In genomic region chr12:93377543-93378372, GRCh38 we compare ENCODE assay signal across 8 cellular contexts. TPM values are rescaled to one million over a fixed set of nuclear protein-coding genes. Genes with fewer than 3 reads are reported as not detected.
DNase-seq lines count a peak whose midpoint lies in the region; ATAC-seq, FAIRE-seq and TF ChIP-seq lines count a peak whose summit lies in the region.
"Not testable (repeated sequence)": the region's sequence is repeated elsewhere in the genome, so short reads cannot be mapped to it uniquely, and the experiment has no call there.

Gene NUDT4, plus strand, starts transcription at chr12:93377925. Its CDS starts 398 bp downstream, at chr12:93378323.

- H3K27ac ChIP-seq in kidney (ENCODE audit: low read depth in 2 of 2, low read length in 2 of 2) = peak within 1 kb of the TSS; percentile 95 to 97

- intact Hi-C loops in kidney (cut with DNase I) = not testable (repeated sequence)

- H3K4me3 Mint-ChIP-seq in central memory CD8-positive, alpha-beta T cell = peak within 1 kb of the TSS; percentile 99

- peaks cover 46% of the 10 kb centered on the region for H3K4me1 Mint-ChIP-seq in central memory CD8-positive, alpha-beta T cell

- peak within 1 kb of the TSS; percentile 98 to 100 for H3K9ac ChIP-seq in kidney (ENCODE audit: low read length in 2 of 2)

- not testable (repeated sequence) for H3K9me3 ChIP-seq in kidney (ENCODE audit: control insufficient read depth in 1 of 2, low read length in 2 of 2)

- peak; percentile 48 for ATAC-seq in HG03378 (IDR thresholded peaks at IDR 0.05; ENCODE audit: unreplicated experiment)
- ATAC-seq in activated CD4-positive, CD25-positive, alpha-beta regulatory T cell treated with anti-CD3 and anti-CD28 coated beads, Interleukin-2, amount 50 U/mL, for 24 hours = peak; percentile 82 to 87
- ATAC-seq in central memory CD8-positive, alpha-beta T cell (replicated peaks; ENCODE audit: extremely low read depth, poor library complexity, severe bottlenecking) = peak; percentile 82

- DNase-seq in AG10803 (ENCODE audit: low read depth) (peak; percentile 91), NCI-H460 (ENCODE audit: extremely low read depth, low read depth) (peak; percentile 93), kidney (peak; percentile 99)
- peak; percentile 90 to 96 for DNase-seq in central memory CD8-positive, alpha-beta T cell (ENCODE audit: low spot score in 2 of 2)
- DNase-seq in stimulated activated CD4-positive, alpha-beta T cell treated with anti-CD3 and anti-CD28 coated beads, Interleukin-15, amount 100 ng/mL, for 1 hour (ENCODE audit: low read depth in 1 of 2, low spot score in 1 of 2) = peak; percentile 95 to 98

- H3K4me1 ChIP-seq in kidney (ENCODE audit: control insufficient read depth in 1 of 2, insufficient read depth in 1 of 2, low read depth in 1 of 2, low read length in 2 of 2) = peaks cover 6 to 13% of the 10 kb centered on the region in 2 donors

- TF ChIP-seq POLR2A in GM19099 (IDR thresholded peaks at IDR 0.05; ENCODE audit: extremely low read depth, insufficient read length, low read depth) = peak; percentile 85

- H3K36me3 ChIP-seq in kidney (ENCODE audit: control insufficient read depth in 1 of 2, insufficient read depth in 2 of 2, low read length in 2 of 2) = not testable (repeated sequence)

- H3K36me3 Mint-ChIP-seq in central memory CD8-positive, alpha-beta T cell (ENCODE audit: insufficient read depth) = peaks cover 11% of the 10 kb centered on the region

- not testable (repeated sequence) for H3K27me3 Mint-ChIP-seq in central memory CD8-positive, alpha-beta T cell

- peak within 1 kb of the TSS; percentile 81 for H3K4me3 ChIP-seq in AG10803 (ENCODE audit: low read length)
- H3K4me3 ChIP-seq in kidney (ENCODE audit: low read length in 2 of 2) = peak within 1 kb of the TSS; percentile 95 to 100

- H3K9me3 Mint-ChIP-seq in central memory CD8-positive, alpha-beta T cell = not testable (repeated sequence)

- not testable (repeated sequence) for FAIRE-seq in kidney (lab: Jason Lieb, UNC)

- peak within 1 kb of the TSS; percentile 98 for H3K27ac Mint-ChIP-seq in central memory CD8-positive, alpha-beta T cell (ENCODE audit: low read depth)

- TF ChIP-seq CTCF in AG10803 (conservative IDR thresholded peaks at IDR 0.05; ENCODE audit: low read length) = not testable (repeated sequence)
- peak; percentile 15 for TF ChIP-seq CTCF in kidney (IDR thresholded peaks at IDR 0.05; ENCODE audit: borderline replicate concordance, extremely low read depth, insufficient read depth)

RNA-seq across cellular contexts. Expression of gene NUDT4, which starts in this region (rescaled TPM):
- 96.5 and 101 TPM in 2 replicates for total RNA-seq in NCI-H460 (2014; rRNA removed; shearing (Covaris generic))
- 19.4 and 26.3 TPM in 2 replicates for polyA plus RNA-seq in NCI-H460 (2014; cell fraction: nucleus; rRNA removed)
- total RNA-seq in kidney = 127 TPM
- 104 TPM for polyA plus RNA-seq in kidney (ENCODE audit: insufficient read depth, low read depth, low replicate concordance)

Comparison
In these comparisons a context has a peak if more than half of its experiments do, and no peak if none do; other contexts are left out.
1. Peak in every context shown above with its lines: DNase-seq, ATAC-seq, H3K4me3 ChIP-seq and H3K27ac ChIP-seq.